ENCODE assay signal across 8 cellular contexts in the genomic region with DNA sequence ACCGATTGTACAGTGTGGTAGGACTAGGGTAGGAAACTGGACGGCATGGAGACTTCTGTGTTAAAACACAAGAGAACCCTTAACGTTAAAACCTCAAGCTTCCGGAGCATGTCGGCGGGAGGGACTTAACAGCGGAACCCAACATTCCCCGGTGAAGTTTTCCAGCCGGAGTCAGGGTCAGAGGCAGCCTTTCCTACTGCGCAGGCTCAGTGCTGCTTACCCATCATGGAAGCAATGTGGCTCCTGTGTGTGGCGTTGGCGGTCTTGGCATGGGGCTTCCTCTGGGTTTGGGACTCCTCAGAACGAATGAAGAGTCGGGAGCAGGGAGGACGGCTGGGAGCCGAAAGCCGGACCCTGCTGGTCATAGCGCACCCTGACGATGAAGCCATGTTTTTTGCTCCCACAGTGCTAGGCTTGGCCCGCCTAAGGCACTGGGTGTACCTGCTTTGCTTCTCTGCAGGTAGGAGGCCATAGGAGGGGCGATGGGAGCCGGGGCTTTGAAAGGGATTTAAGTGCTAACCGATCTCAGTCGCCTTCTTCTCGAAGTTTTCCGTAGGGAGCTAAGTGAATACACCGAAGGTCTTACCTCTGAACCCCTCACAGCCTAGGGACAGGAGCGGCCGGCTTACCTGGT. TPM values are rescaled to one million over a fixed set of nuclear protein-coding genes. Genes with fewer than 3 reads are reported as not detected.
DNase-seq lines count a peak whose midpoint lies in the region; ATAC-seq and TF ChIP-seq lines count a peak whose summit lies in the region.

Gene PIGL, plus strand, starts transcription at position 209 of the 634 bp plus-strand sequence. Its CDS starts 17 bp downstream, at position 226.

- H3K27ac Mint-ChIP-seq in T-helper 17 cell (peak within 1 kb of the TSS; percentile 94), type B pancreatic cell (peak within 1 kb of the TSS; percentile 99)

- peaks cover 58% of the 10 kb centered on the region for H3K4me1 ChIP-seq in left ventricle myocardium inferior

- H3K27ac ChIP-seq in angular gyrus (ENCODE audit: low read depth, low read length) (peak within 1 kb of the TSS; percentile 94), left ventricle myocardium inferior (replicated peaks) (peak within 1 kb of the TSS; percentile 99)

- H3K27me3 Mint-ChIP-seq in T-helper 17 cell (no peaks in the 10 kb centered on the region), type B pancreatic cell (peaks cover 2% of the 10 kb centered on the region)

- H3K27me3 ChIP-seq in left ventricle myocardium inferior (ENCODE audit: low read depth), result no peaks in the 10 kb centered on the region

- intact Hi-C loops in left ventricle myocardium inferior (cut with micrococcal nuclease), result no loop called here
- intact Hi-C loops in posterior vena cava (cut with DNase I), result loop anchor here in 1 of 2 donors (10.0 kb wide), 1 partner anchor 68 kb away; no protein-coding TSS in a partner anchor

- H3K9me3 ChIP-seq in T-helper 17 cell (ENCODE audit: control insufficient read depth, low read length, poor library complexity, severe bottlenecking) (no peaks in the 10 kb centered on the region), left ventricle myocardium inferior (replicated peaks) (no peaks in the 10 kb centered on the region)

- DNase-seq in DMS53 (lab: John Stamatoyannopoulos, UW), result peak; percentile 93
- DNase-seq in H4 (ENCODE audit: low spot score), result peak; percentile 90
- peak; percentile 94 for DNase-seq in NCI-H1694 treated with DMSO at 0.1 percent for 48 hours (lab: John Stamatoyannopoulos, UW)
- peak; percentile 60 to 70 (median 61) for DNase-seq in T-helper 17 cell
- DNase-seq in left ventricle myocardium inferior, result peak; percentile 88
- DNase-seq in posterior vena cava (ENCODE audit: low spot score), result peak; percentile 95
- peak; percentile 87 for DNase-seq in type B pancreatic cell (ENCODE audit: extremely low spot score, unreplicated experiment)

- H3K36me3 Mint-ChIP-seq in T-helper 17 cell (ENCODE audit: low read depth) (no peaks in the 10 kb centered on the region), type B pancreatic cell (peaks cover 4% of the 10 kb centered on the region)

- H3K4me3 Mint-ChIP-seq in T-helper 17 cell (peak within 1 kb of the TSS; percentile 94), type B pancreatic cell (peak within 1 kb of the TSS; percentile 98)

- no peaks in the 10 kb centered on the region for H3K9me3 Mint-ChIP-seq in type B pancreatic cell

- no peak for TF ChIP-seq CTCF in left ventricle myocardium inferior (IDR thresholded peaks at IDR 0.05; ENCODE audit: borderline replicate concordance)
- peak; percentile 18 for TF ChIP-seq CTCF in type B pancreatic cell (conservative IDR thresholded peaks at IDR 0.05)

- no peaks in the 10 kb centered on the region for H3K36me3 ChIP-seq in left ventricle myocardium inferior

- peak; percentile 56 for ATAC-seq in T-helper 17 cell

- peak within 1 kb of the TSS; percentile 95 for H3K4me3 ChIP-seq in left ventricle myocardium inferior

- peaks cover 23% of the 10 kb centered on the region for H3K4me1 Mint-ChIP-seq in T-helper 17 cell
- peaks cover 21% of the 10 kb centered on the region for H3K4me1 Mint-ChIP-seq in type B pancreatic cell (ENCODE audit: unreplicated experiment)

RNA-seq across cellular contexts. Expression of gene PIGL, which starts in this region (rescaled TPM):
- 11.9 and 14.9 TPM in 2 replicates for total RNA-seq in H4 (2014; rRNA removed; shearing (Covaris generic))
- total RNA-seq in T-helper 17 cell, result 10 to 100 TPM; 54.5 to 69.0 TPM
- total RNA-seq in left ventricle myocardium inferior, result 7.1 TPM
- 10 to 100 TPM; 26.2 to 27.0 TPM for total RNA-seq in posterior vena cava
- total RNA-seq in type B pancreatic cell (ENCODE audit: low replicate concordance), result 26.5 and 29.7 TPM in 2 replicates

Comparison
In these comparisons a context has a peak if more than half of its experiments do, and no peak if none do; other contexts are left out.
1. Peak in every context shown above with its lines: DNase-seq, ATAC-seq, H3K4me3 ChIP-seq and H3K27ac ChIP-seq.